In the genomic region with DNA sequence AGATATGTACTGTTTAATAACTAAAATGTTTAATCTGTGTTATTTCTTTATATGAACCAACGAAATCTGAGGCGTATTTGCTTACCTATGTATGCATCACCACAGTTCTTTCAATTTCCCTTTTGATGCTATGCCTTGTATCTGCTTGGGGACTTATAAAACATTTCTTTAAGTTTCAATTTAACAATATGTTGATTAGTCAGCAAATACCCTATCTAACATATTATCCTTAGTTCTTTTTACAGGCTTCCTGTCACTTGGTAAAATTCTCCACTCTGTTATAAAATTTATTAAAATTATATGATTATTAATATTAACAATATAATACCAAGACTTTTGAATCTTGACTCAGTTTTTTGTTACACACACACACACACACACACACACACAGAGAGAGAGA, we compare ENCODE assay signal across 8 cellular contexts.
"Had no signal": no experiment of that assay in that cellular context is flagged by ENCODE, and none has a peak within 500 bp of the region (broad histone marks: within the 10 kb centered on the region; RNA-seq: fewer than 3 reads in every experiment).

No MANE protein-coding gene starts in this region.

- H3K4me3 Mint-ChIP-seq: HFFc6 had no signal

- H3K9me3 ChIP-seq: HAP-1 had no signal

- H3K27ac Mint-ChIP-seq: HFFc6 had no signal

- H3K4me3 ChIP-seq: GM23248, HAP-1 had no signal

- H3K4me1 ChIP-seq: HAP-1 had no signal

- H3K36me3 ChIP-seq: HAP-1 had no signal

- FAIRE-seq: HTR-8/SVneo had no signal

- DNase-seq: GM23248, GOT3, H7, HFFc6, KBM-7 had no signal

- H3K9ac ChIP-seq: GM23248 had no signal

- H2AFZ ChIP-seq: GM23248 had no signal

- ATAC-seq: HCT116 had no signal

- H3K27ac ChIP-seq: GM23248 had no signal
